In the genomic region with DNA sequence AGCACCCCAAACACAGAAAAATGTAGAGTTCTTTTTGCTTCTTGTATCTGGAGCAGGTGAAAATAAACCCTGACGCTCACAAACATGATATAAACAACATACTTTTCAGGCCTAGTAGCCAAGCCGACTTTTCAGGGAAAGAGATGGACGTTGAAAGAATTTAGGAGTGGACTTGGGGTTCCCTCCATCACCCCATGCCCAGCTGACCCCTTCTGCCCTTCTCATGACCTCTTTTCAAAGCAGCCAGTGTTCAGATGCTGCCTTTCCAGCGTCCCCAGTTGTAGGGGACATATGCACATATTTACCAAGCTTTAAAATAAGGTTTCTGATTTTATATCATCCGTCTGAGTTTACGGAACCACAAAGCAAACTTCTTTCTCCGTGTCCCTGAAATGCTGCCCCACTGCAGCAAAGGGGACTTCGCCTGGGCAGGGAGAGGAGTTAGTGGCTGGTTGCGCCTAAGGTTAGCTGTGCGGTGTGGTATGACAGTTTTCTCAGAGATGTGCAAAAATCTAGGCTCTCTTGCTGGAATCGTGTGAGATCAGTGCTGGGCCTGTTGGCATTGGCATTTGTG, we compare ENCODE assay signal across 15 cellular contexts.
DNase-seq lines count a peak whose midpoint lies in the region; ATAC-seq and TF ChIP-seq lines count a peak whose summit lies in the region.
"Had no signal": no experiment of that assay in that cellular context is flagged by ENCODE, and none has a peak within 500 bp of the region (broad histone marks: within the 10 kb centered on the region; RNA-seq: fewer than 3 reads in every experiment).

No MANE protein-coding gene starts in this region.

- H3K36me3 Mint-ChIP-seq in neural crest cell (ENCODE audit: low read depth), result no peaks in the 10 kb centered on the region
- H3K36me3 Mint-ChIP-seq: activated naive CD4-positive, alpha-beta T cell treated with anti-CD3 and anti-CD28 coated beads, Interleukin-2, amount 10 ng/mL, durations not matched to agents 7 days and 5 days; IgD-negative memory B cell had no signal

- no peak for DNase-seq in left ventricle myocardium inferior
- DNase-seq in left ventricle myocardium superior, result no peak
- no peak for DNase-seq in mammary epithelial cell
- no peak for DNase-seq in neural crest cell (ENCODE audit: low read depth, low spot score)
- no peak for DNase-seq in uterus
- DNase-seq in DMS79 treated with DMSO at 0.1 percent for 48 hours (lab: John Stamatoyannopoulos, UW), result no peak
- no peak for DNase-seq in ovary
- DNase-seq: activated naive CD4-positive, alpha-beta T cell treated with anti-CD3 and anti-CD28 coated beads, Interleukin-2, amount 10 ng/mL, durations not matched to agents 7 days and 5 days; left colon; NCI-H2029 treated with DMSO at 0.1 percent for 48 hours; testis had no signal

- no peaks in the 10 kb centered on the region for H3K9me3 ChIP-seq in left ventricle myocardium inferior (replicated peaks)
- no peaks in the 10 kb centered on the region for H3K9me3 ChIP-seq in mammary epithelial cell (replicated peaks; ENCODE audit: insufficient read depth, low read length)
- no peaks in the 10 kb centered on the region for H3K9me3 ChIP-seq in uterus
- H3K9me3 ChIP-seq in ovary, result no peaks in the 10 kb centered on the region
- H3K9me3 ChIP-seq: testis had no signal

- peak overlapping the region; percentile 82 for H3K27ac ChIP-seq in left ventricle myocardium inferior (replicated peaks)
- peak overlapping the region; percentile 95 for H3K27ac ChIP-seq in mammary epithelial cell (ENCODE audit: insufficient read depth, low read depth, low read length)
- peak overlapping the region; percentile 47 to 48 for H3K27ac ChIP-seq in uterus
- H3K27ac ChIP-seq in ovary, result no peak overlapping the region
- H3K27ac ChIP-seq: parathyroid adenoma, testis had no signal

- H3K36me3 ChIP-seq in left ventricle myocardium inferior (no peaks in the 10 kb centered on the region), mammary epithelial cell (ENCODE audit: insufficient read depth, low read length) (no peaks in the 10 kb centered on the region), uterus (no peaks in the 10 kb centered on the region), ovary (no peaks in the 10 kb centered on the region)

- peaks cover 47% of the 10 kb centered on the region for H3K27me3 Mint-ChIP-seq in neural crest cell (ENCODE audit: low read depth)
- H3K27me3 Mint-ChIP-seq: IgD-negative memory B cell had no signal

- no peak for TF ChIP-seq POLR2A in uterus (IDR thresholded peaks at IDR 0.05)
- TF ChIP-seq POLR2A in GM18505 (IDR thresholded peaks at IDR 0.05; ENCODE audit: borderline replicate concordance, extremely low read depth, insufficient read depth, insufficient read length), result no peak
- TF ChIP-seq POLR2A in ovary (IDR thresholded peaks at IDR 0.05), result no peak

- H3K27me3 ChIP-seq in left ventricle myocardium inferior (ENCODE audit: low read depth) (peaks cover 9% of the 10 kb centered on the region), mammary epithelial cell (ENCODE audit: insufficient read depth, low read length) (no peaks in the 10 kb centered on the region), uterus (no peaks in the 10 kb centered on the region), ovary (no peaks in the 10 kb centered on the region)
- H3K27me3 ChIP-seq: testis had no signal

- H3K9me3 Mint-ChIP-seq in neural crest cell, result no peaks in the 10 kb centered on the region
- H3K9me3 Mint-ChIP-seq: activated naive CD4-positive, alpha-beta T cell treated with anti-CD3 and anti-CD28 coated beads, Interleukin-2, amount 10 ng/mL, durations not matched to agents 7 days and 5 days; dendritic cell treated with granulocyte-macrophage colony-stimulating factor and Interleukin-4, amounts not matched to agents 40 ng/mL and 50 ng/mL, for 4 days; IgD-negative memory B cell had no signal

- H3K27ac Mint-ChIP-seq in neural crest cell (ENCODE audit: unreplicated experiment), result no peak overlapping the region
- H3K27ac Mint-ChIP-seq: activated naive CD4-positive, alpha-beta T cell treated with anti-CD3 and anti-CD28 coated beads, Interleukin-2, amount 10 ng/mL, durations not matched to agents 7 days and 5 days; dendritic cell treated with granulocyte-macrophage colony-stimulating factor and Interleukin-4, amounts not matched to agents 40 ng/mL and 50 ng/mL, for 4 days; IgD-negative memory B cell had no signal

- H2AFZ ChIP-seq in mammary epithelial cell (ENCODE audit: low read depth, low read length), result peak overlapping the region; percentile 37
- H2AFZ ChIP-seq: parathyroid adenoma had no signal

- CTCF ChIA-PET in mammary epithelial cell (lab: Charles Lee; ENCODE audit: low non-redundant PET), result no interaction called here

- peaks cover 95% of the 10 kb centered on the region for H3K79me2 ChIP-seq in mammary epithelial cell (ENCODE audit: insufficient read depth, low read length)
- H3K79me2 ChIP-seq: parathyroid adenoma had no signal

- H3K4me3 ChIP-seq in left ventricle myocardium inferior (no peak overlapping the region), mammary epithelial cell (replicated peaks in 1 of 3; ENCODE audit: insufficient read depth in 1 of 3, low read depth in 2 of 3, low read length in 3 of 3) (no peak overlapping the region), uterus (no peak overlapping the region), ovary (no peak overlapping the region)
- H3K4me3 ChIP-seq: testis had no signal

- in situ Hi-C loops in mammary epithelial cell (cut with MboI; ENCODE audit: low sequenced_read_pairs in 2 of 2), result no loop called here

- H4K20me1 ChIP-seq in mammary epithelial cell (ENCODE audit: insufficient read depth, low read length), result no peaks in the 10 kb centered on the region

- H3K4me2 ChIP-seq in mammary epithelial cell (ENCODE audit: insufficient read depth, low read depth, low read length), result peak overlapping the region; percentile 49

- H3K4me1 ChIP-seq in left ventricle myocardium inferior (peaks cover 93% of the 10 kb centered on the region), mammary epithelial cell (ENCODE audit: insufficient read depth, low read length) (peaks cover 59% of the 10 kb centered on the region), uterus (no peaks in the 10 kb centered on the region), ovary (ENCODE audit: insufficient read depth) (peaks cover 16% of the 10 kb centered on the region)
- H3K4me1 ChIP-seq: parathyroid adenoma had no signal

- intact Hi-C loops in left ventricle myocardium inferior (cut with micrococcal nuclease) (no loop called here), left ventricle myocardium superior (cut with micrococcal nuclease) (no loop called here), mammary epithelial cell (cut with micrococcal nuclease) (loop anchor here (2.0 to 5.0 kb wide), 2 partner anchors 51 to 92 kb away; no protein-coding TSS in a partner anchor), uterus (cut with DNase I; ENCODE audit: low total_unique reads) (loop anchor here (10.0 kb wide), 1 partner anchor 58 kb away; no protein-coding TSS in a partner anchor), ovary (cut with DNase I) (loop anchor here in 1 of 4 donors (10.0 kb wide), 1 partner anchor 328 kb away; the partner anchor contains the start of genes BFAR and PARN)

- TF ChIP-seq EP300 in ovary (IDR thresholded peaks at IDR 0.05), result no peak

- dilution Hi-C loops in mammary epithelial cell (cut with HindIII; ENCODE audit: low sequenced_read_pairs), result no loop called here

- WGBS in mammary epithelial cell (ENCODE audit: low coverage, missing lambda C conversion rate), result 65% methylated on average over 11 of the region's 11 CpGs
- WGBS in ovary, 3 donors, result 85 to 89% (median 88%) methylated on average over 11 of the region's 11 CpGs

- BruUV-seq in mammary epithelial cell (replicated peaks; lab: Mats Ljungman, UMichigan), result no TSS peak

- TF ChIP-seq CTCF in left ventricle myocardium inferior (IDR thresholded peaks at IDR 0.05; ENCODE audit: borderline replicate concordance) (no peak), mammary epithelial cell (conservative IDR thresholded peaks at IDR 0.05 in 1 of 2, IDR thresholded peaks at IDR 0.05 in 1 of 2; ENCODE audit: extremely low read depth in 1 of 2, insufficient read depth in 1 of 2, low read depth in 1 of 2, low read length in 2 of 2) (no peak), neural crest cell (conservative IDR thresholded peaks at IDR 0.05) (no peak), uterus (IDR thresholded peaks at IDR 0.05) (no peak), ovary (IDR thresholded peaks at IDR 0.05) (no peak)

- H3K9ac ChIP-seq in mammary epithelial cell (ENCODE audit: insufficient read depth, low read length), result peak overlapping the region; percentile 25
- H3K9ac ChIP-seq: parathyroid adenoma had no signal

- H3K4me3 Mint-ChIP-seq in neural crest cell, result peak overlapping the region; percentile 36
- H3K4me3 Mint-ChIP-seq: activated naive CD4-positive, alpha-beta T cell treated with anti-CD3 and anti-CD28 coated beads, Interleukin-2, amount 10 ng/mL, durations not matched to agents 7 days and 5 days; dendritic cell treated with granulocyte-macrophage colony-stimulating factor and Interleukin-4, amounts not matched to agents 40 ng/mL and 50 ng/mL, for 4 days had no signal

- ATAC-seq in left ventricle myocardium superior (no peak), GM18505 (IDR thresholded peaks at IDR 0.05; ENCODE audit: unreplicated experiment) (no peak)
- ATAC-seq: left colon had no signal

- H3K4me1 Mint-ChIP-seq in neural crest cell, result peaks cover 48% of the 10 kb centered on the region

Comparison
In these comparisons a context has a peak if more than half of its experiments do, and no peak if none do; other contexts are left out.
1. H3K27ac ChIP-seq: peak in left ventricle myocardium inferior (single experiment), mammary epithelial cell (single experiment) and uterus (2 of 2); none in ovary (0 of 2).
2. intact Hi-C loops: an anchor here in mammary epithelial cell (2.0 to 5.0 kb wide) and uterus (10.0 kb wide); none called in left ventricle myocardium inferior and left ventricle myocardium superior.